ENCODE assay signal across 32 cellular contexts in genomic region chr22:19746726-19747125, GRCh38. TPM values are rescaled to one million over a fixed set of nuclear protein-coding genes. Genes with fewer than 3 reads are reported as not detected.
"Had no signal": no experiment of that assay in that cellular context is flagged by ENCODE, and none has a peak within 500 bp of the region (broad histone marks: within the 10 kb centered on the region; RNA-seq: fewer than 3 reads in every experiment).

No MANE protein-coding gene starts in this region.

- H3K4me1 ChIP-seq: ascending aorta, breast epithelium, colonic mucosa, esophagus squamous epithelium had no signal

- H3K4me1 Mint-ChIP-seq: activated CD4-positive, alpha-beta memory T cell treated with anti-CD3 and anti-CD28 coated beads, Interleukin-2, amount 10 ng/mL, durations not matched to agents 7 days and 5 days; activated CD4-positive, alpha-beta T cell treated with anti-CD3 and anti-CD28 coated beads for 36 hours; activated CD4-positive, alpha-beta T cell treated with anti-CD3 and anti-CD28 coated beads, Interleukin-2, amount 10 ng/mL, durations not matched to agents 24 days and 14 days; activated naive CD4-positive, alpha-beta T cell treated with anti-CD3 and anti-CD28 coated beads, Interleukin-2, amount 10 ng/mL, durations not matched to agents 7 days and 5 days; activated naive CD8-positive, alpha-beta T cell treated with anti-CD3 and anti-CD28 coated beads, Interleukin-2, amount 10 ng/mL, durations not matched to agents 7 days and 5 days had no signal

- H3K36me3 ChIP-seq: ascending aorta, breast epithelium, cardiac muscle cell, colonic mucosa, esophagus squamous epithelium had no signal

- ATAC-seq: activated CD4-positive, alpha-beta T cell treated with anti-CD3 and anti-CD28 coated beads for 36 hours; activated naive CD4-positive, alpha-beta T cell treated with anti-CD3 and anti-CD28 coated beads, Interleukin-2, amount 50 U/mL, for 72 hours; activated T-cell treated with anti-CD3 and anti-CD28 coated beads, Interleukin-2, amount 50 U/mL, for 72 hours had no signal

- H3K4me3 ChIP-seq: ascending aorta, breast epithelium, cardiac muscle cell, colonic mucosa, esophagus squamous epithelium had no signal

- H3K36me3 Mint-ChIP-seq: activated naive CD4-positive, alpha-beta T cell treated with anti-CD3 and anti-CD28 coated beads, Interleukin-2, amount 10 ng/mL, durations not matched to agents 7 days and 5 days; activated naive CD4-positive, alpha-beta T cell treated with anti-CD3 and anti-CD28 coated beads, Interleukin-2, amount 50 U/mL, for 72 hours; activated naive CD8-positive, alpha-beta T cell treated with anti-CD3 and anti-CD28 coated beads, Interleukin-2, amount 10 ng/mL, durations not matched to agents 7 days and 5 days; brain had no signal

- H3K27ac ChIP-seq: ascending aorta, breast epithelium, cardiac muscle cell, colonic mucosa, epithelial cell of prostate, esophagus squamous epithelium had no signal

- H3K27ac Mint-ChIP-seq: activated CD4-positive, alpha-beta memory T cell treated with anti-CD3 and anti-CD28 coated beads, Interleukin-2, amount 10 ng/mL, durations not matched to agents 7 days and 5 days; activated CD4-positive, alpha-beta T cell treated with anti-CD3 and anti-CD28 coated beads for 36 hours; activated CD4-positive, alpha-beta T cell treated with anti-CD3 and anti-CD28 coated beads, Interleukin-2, amount 10 ng/mL, durations not matched to agents 24 days and 14 days; activated naive CD4-positive, alpha-beta T cell treated with anti-CD3 and anti-CD28 coated beads, Interleukin-2, amount 10 ng/mL, durations not matched to agents 7 days and 5 days; activated naive CD4-positive, alpha-beta T cell treated with anti-CD3 and anti-CD28 coated beads, Interleukin-2, amount 50 U/mL, for 72 hours; activated naive CD8-positive, alpha-beta T cell treated with anti-CD3 and anti-CD28 coated beads, Interleukin-2, amount 10 ng/mL, durations not matched to agents 7 days and 5 days; activated T-cell treated with anti-CD3 and anti-CD28 coated beads, Interleukin-2, amount 50 U/mL, for 24 hours; activated T-cell treated with anti-CD3 and anti-CD28 coated beads, Interleukin-2, amount 50 U/mL, for 72 hours; brain had no signal

- DNase-seq: activated CD4-positive, alpha-beta memory T cell treated with anti-CD3 and anti-CD28 coated beads, Interleukin-2, amount 10 ng/mL, durations not matched to agents 7 days and 5 days; activated CD4-positive, alpha-beta T cell treated with anti-CD3 and anti-CD28 coated beads for 36 hours; activated CD4-positive, alpha-beta T cell treated with anti-CD3 and anti-CD28 coated beads, Interleukin-2, amount 10 ng/mL, durations not matched to agents 24 days and 14 days; activated CD4-positive, CD25-positive, alpha-beta regulatory T cell; activated CD4-positive, CD25-positive, alpha-beta regulatory T cell treated with anti-CD3 and anti-CD28 coated beads, Interleukin-2, amount 50 U/mL, for 72 hours; activated CD8-positive, alpha-beta memory T cell treated with anti-CD3 and anti-CD28 coated beads, Interleukin-2, amount 50 U/mL, for 48 hours; activated gamma-delta T cell; activated naive CD4-positive, alpha-beta T cell; activated naive CD4-positive, alpha-beta T cell treated with anti-CD3 and anti-CD28 coated beads, Interleukin-2, amount 10 ng/mL, durations not matched to agents 7 days and 5 days; activated naive CD8-positive, alpha-beta T cell treated with anti-CD3 and anti-CD28 coated beads, Interleukin-2, amount 10 ng/mL, durations not matched to agents 7 days and 5 days; activated T-cell treated with anti-CD3 and anti-CD28 coated beads for 4 hours; activated T-cell treated with anti-CD3 and anti-CD28 coated beads, Interleukin-2, amount 50 U/mL, for 24 hours; activated T-cell treated with anti-CD3 and anti-CD28 coated beads, Interleukin-2, amount 50 U/mL, for 72 hours; central memory CD4-positive, alpha-beta T cell; cerebellar nuclear complex; colonic mucosa; dermis blood vessel endothelial cell; effector CD4-positive, alpha-beta T cell; esophagus squamous epithelium; foreskin melanocyte; head of caudate nucleus; T-helper 2 cell had no signal

- H3K27me3 ChIP-seq: ascending aorta, breast epithelium, colonic mucosa had no signal

- H3K27me3 Mint-ChIP-seq: activated CD4-positive, alpha-beta T cell treated with anti-CD3 and anti-CD28 coated beads for 36 hours; activated CD4-positive, alpha-beta T cell treated with anti-CD3 and anti-CD28 coated beads, Interleukin-2, amount 10 ng/mL, durations not matched to agents 24 days and 14 days; activated naive CD8-positive, alpha-beta T cell treated with anti-CD3 and anti-CD28 coated beads, Interleukin-2, amount 10 ng/mL, durations not matched to agents 7 days and 5 days; activated T-cell treated with anti-CD3 and anti-CD28 coated beads, Interleukin-2, amount 50 U/mL, for 24 hours had no signal

- H3K4me3 Mint-ChIP-seq: activated CD4-positive, alpha-beta memory T cell treated with anti-CD3 and anti-CD28 coated beads, Interleukin-2, amount 10 ng/mL, durations not matched to agents 7 days and 5 days; activated CD4-positive, alpha-beta T cell treated with anti-CD3 and anti-CD28 coated beads for 36 hours; activated CD4-positive, alpha-beta T cell treated with anti-CD3 and anti-CD28 coated beads, Interleukin-2, amount 10 ng/mL, durations not matched to agents 24 days and 14 days; activated naive CD4-positive, alpha-beta T cell treated with anti-CD3 and anti-CD28 coated beads, Interleukin-2, amount 10 ng/mL, durations not matched to agents 7 days and 5 days; activated naive CD8-positive, alpha-beta T cell treated with anti-CD3 and anti-CD28 coated beads, Interleukin-2, amount 10 ng/mL, durations not matched to agents 7 days and 5 days; activated T-cell treated with anti-CD3 and anti-CD28 coated beads, Interleukin-2, amount 50 U/mL, for 24 hours; activated T-cell treated with anti-CD3 and anti-CD28 coated beads, Interleukin-2, amount 50 U/mL, for 72 hours; brain had no signal

- H3K9me3 Mint-ChIP-seq: activated CD4-positive, alpha-beta memory T cell treated with anti-CD3 and anti-CD28 coated beads, Interleukin-2, amount 10 ng/mL, durations not matched to agents 7 days and 5 days; activated CD4-positive, alpha-beta T cell treated with anti-CD3 and anti-CD28 coated beads, Interleukin-2, amount 10 ng/mL, durations not matched to agents 24 days and 14 days; activated naive CD4-positive, alpha-beta T cell treated with anti-CD3 and anti-CD28 coated beads, Interleukin-2, amount 10 ng/mL, durations not matched to agents 7 days and 5 days; activated naive CD4-positive, alpha-beta T cell treated with anti-CD3 and anti-CD28 coated beads, Interleukin-2, amount 50 U/mL, for 72 hours; activated naive CD8-positive, alpha-beta T cell treated with anti-CD3 and anti-CD28 coated beads, Interleukin-2, amount 10 ng/mL, durations not matched to agents 7 days and 5 days; activated T-cell treated with anti-CD3 and anti-CD28 coated beads, Interleukin-2, amount 50 U/mL, for 24 hours; activated T-cell treated with anti-CD3 and anti-CD28 coated beads, Interleukin-2, amount 50 U/mL, for 72 hours had no signal

- FAIRE-seq: endometrium, endothelial cell of umbilical vein had no signal

- H3K9me3 ChIP-seq: ascending aorta, breast epithelium, colonic mucosa, esophagus squamous epithelium had no signal

RNA-seq across cellular contexts. Expression of gene TBX1, which starts 13.9 kb away (rescaled TPM):
- total RNA-seq: activated CD4-positive, alpha-beta memory T cell treated with anti-CD3 and anti-CD28 coated beads, Interleukin-2, amount 10 ng/mL, durations not matched to agents 7 days and 5 days; activated CD4-positive, alpha-beta T cell treated with anti-CD3 and anti-CD28 coated beads for 36 hours; activated CD4-positive, alpha-beta T cell treated with anti-CD3 and anti-CD28 coated beads, Interleukin-2, amount 10 ng/mL, durations not matched to agents 24 days and 14 days; activated naive CD4-positive, alpha-beta T cell treated with anti-CD3 and anti-CD28 coated beads, Interleukin-2, amount 50 U/mL, for 72 hours; ascending aorta; fibroblast of lung; T-helper 1 cell treated with Interleukin-12 subunit alpha and Interleukin-12 subunit beta and Interleukin-4 antibody, amounts not matched to agents 30 ng/mL and 1 ng/mL, for 36 hours had no signal
- polyA plus RNA-seq: fibroblast of lung had no signal

RNA-seq across cellular contexts. Expression of gene GP1BB, which starts 23.4 kb away (rescaled TPM):
- total RNA-seq: activated CD4-positive, alpha-beta memory T cell treated with anti-CD3 and anti-CD28 coated beads, Interleukin-2, amount 10 ng/mL, durations not matched to agents 7 days and 5 days; activated CD4-positive, alpha-beta T cell treated with anti-CD3 and anti-CD28 coated beads for 36 hours; activated CD4-positive, alpha-beta T cell treated with anti-CD3 and anti-CD28 coated beads, Interleukin-2, amount 10 ng/mL, durations not matched to agents 24 days and 14 days; activated naive CD4-positive, alpha-beta T cell treated with anti-CD3 and anti-CD28 coated beads, Interleukin-2, amount 50 U/mL, for 72 hours; activated naive CD8-positive, alpha-beta T cell treated with anti-CD3 and anti-CD28 coated beads, Interleukin-2, amount 10 ng/mL, durations not matched to agents 7 days and 5 days; T-helper 1 cell treated with Interleukin-12 subunit alpha and Interleukin-12 subunit beta and Interleukin-4 antibody, amounts not matched to agents 30 ng/mL and 1 ng/mL, for 36 hours had no signal

RNA-seq across cellular contexts. Expression of gene SEPTIN5, which starts 32.4 kb away (rescaled TPM):
- total RNA-seq: activated CD4-positive, alpha-beta memory T cell treated with anti-CD3 and anti-CD28 coated beads, Interleukin-2, amount 10 ng/mL, durations not matched to agents 7 days and 5 days; activated naive CD8-positive, alpha-beta T cell treated with anti-CD3 and anti-CD28 coated beads, Interleukin-2, amount 10 ng/mL, durations not matched to agents 7 days and 5 days; T-helper 1 cell treated with Interleukin-12 subunit alpha and Interleukin-12 subunit beta and Interleukin-4 antibody, amounts not matched to agents 30 ng/mL and 1 ng/mL, for 36 hours had no signal
